ENCODE assay signal across 13 cellular contexts in genomic region chr19:39187552-39187943, GRCh38. TPM values are rescaled to one million over a fixed set of nuclear protein-coding genes. Genes with fewer than 3 reads are reported as not detected.
DNase-seq lines count a peak whose midpoint lies in the region; ATAC-seq and TF ChIP-seq lines count a peak whose summit lies in the region.
"Had no signal": no experiment of that assay in that cellular context is flagged by ENCODE, and none has a peak within 500 bp of the region (broad histone marks: within the 10 kb centered on the region; RNA-seq: fewer than 3 reads in every experiment).

No MANE protein-coding gene starts in this region.

- H3K9me3 Mint-ChIP-seq in Calu3 (ENCODE audit: low read depth, unreplicated experiment) (no peaks in the 10 kb centered on the region), osteocyte (ENCODE audit: unreplicated experiment) (no peaks in the 10 kb centered on the region)
- H3K9me3 Mint-ChIP-seq: T-helper 1 cell treated with Interleukin-12 subunit alpha and Interleukin-12 subunit beta and Interleukin-4 antibody, amounts not matched to agents 30 μg/mL and 1 μg/mL, for 36 hours had no signal

- TF ChIP-seq CTCF in Calu3 (IDR thresholded peaks at IDR 0.05; ENCODE audit: unreplicated experiment) (no peak), LNCAP (IDR thresholded peaks at IDR 0.05) (peak; percentile 32), esophagus squamous epithelium (IDR thresholded peaks at IDR 0.05) (no peak), osteocyte (IDR thresholded peaks at IDR 0.05) (peak; percentile 35), BE2C (IDR thresholded peaks at IDR 0.05; ENCODE audit: low read depth, low read length) (no peak)

- BruUV-seq in Calu3 (replicated peaks; lab: Mats Ljungman, UMichigan) = no TSS peak

- H3K9me3 ChIP-seq in esophagus squamous epithelium = no peaks in the 10 kb centered on the region
- no peaks in the 10 kb centered on the region for H3K9me3 ChIP-seq in BE2C
- H3K9me3 ChIP-seq: prostate gland had no signal

- H3K4me3 Mint-ChIP-seq in Calu3 (ENCODE audit: low read depth, unreplicated experiment) (no peak overlapping the region), osteocyte (ENCODE audit: unreplicated experiment) (no peak overlapping the region)
- H3K4me3 Mint-ChIP-seq: T-helper 1 cell treated with Interleukin-12 subunit alpha and Interleukin-12 subunit beta and Interleukin-4 antibody, amounts not matched to agents 30 μg/mL and 1 μg/mL, for 36 hours had no signal

- H3K27ac ChIP-seq in esophagus squamous epithelium = peak overlapping the region in 3 of 4 donors; percentile 55 to 70 (median 58)
- H3K27ac ChIP-seq: GM23248, prostate gland had no signal

- CTCF ChIA-PET in Calu3 (lab: Charles Lee) = interaction anchor here (1.6 kb wide), 1 partner anchor 65 kb away, joined by 3 read pairs; no protein-coding TSS in a partner anchor

- H3K4me1 ChIP-seq in esophagus squamous epithelium (peaks cover 0 to 8% (median 0%) of the 10 kb centered on the region in 3 donors), BE2C (peaks cover 6% of the 10 kb centered on the region; the same call in 1 of the 2 replicates)
- H3K4me1 ChIP-seq: prostate gland had no signal

- H3K27ac Mint-ChIP-seq in Calu3 (ENCODE audit: unreplicated experiment) (peak overlapping the region; percentile 6), osteocyte (ENCODE audit: unreplicated experiment) (no peak overlapping the region)
- H3K27ac Mint-ChIP-seq: T-helper 1 cell treated with Interleukin-12 subunit alpha and Interleukin-12 subunit beta and Interleukin-4 antibody, amounts not matched to agents 30 μg/mL and 1 μg/mL, for 36 hours had no signal

- H3K27me3 Mint-ChIP-seq in Calu3 (ENCODE audit: unreplicated experiment) (no peaks in the 10 kb centered on the region), osteocyte (ENCODE audit: unreplicated experiment) (peaks cover 14% of the 10 kb centered on the region)

- no peaks in the 10 kb centered on the region for H3K4me1 Mint-ChIP-seq in Calu3 (ENCODE audit: low read depth, unreplicated experiment)
- H3K4me1 Mint-ChIP-seq in osteocyte (ENCODE audit: unreplicated experiment) = no peaks in the 10 kb centered on the region

- H3K4me3 ChIP-seq in esophagus squamous epithelium (no peak overlapping the region), BE2C (ENCODE audit: low read depth, low read length) (no peak overlapping the region)
- H3K4me3 ChIP-seq: GM23248, prostate gland had no signal

- no peak for ATAC-seq in GM18517 (IDR thresholded peaks at IDR 0.05; ENCODE audit: unreplicated experiment)

- peaks cover 0 to 21% (median 0%) of the 10 kb centered on the region in 4 donors for H3K27me3 ChIP-seq in esophagus squamous epithelium
- no peaks in the 10 kb centered on the region for H3K27me3 ChIP-seq in BE2C

- H3K36me3 ChIP-seq in esophagus squamous epithelium (no peaks in the 10 kb centered on the region), BE2C (peaks cover 3% of the 10 kb centered on the region; the same call in 1 of the 2 replicates)
- H3K36me3 ChIP-seq: prostate gland had no signal

- H3K36me3 Mint-ChIP-seq in Calu3 (ENCODE audit: insufficient read depth, unreplicated experiment) (peaks cover 26% of the 10 kb centered on the region), osteocyte (ENCODE audit: unreplicated experiment) (no peaks in the 10 kb centered on the region)

- no peak for TF ChIP-seq POLR2A in esophagus squamous epithelium (IDR thresholded peaks at IDR 0.05)

- no peak for DNase-seq in Calu3
- no peak for DNase-seq in esophagus squamous epithelium (lab: John Stamatoyannopoulos, UW)
- DNase-seq in osteocyte (ENCODE audit: extremely low spot score, unreplicated experiment) = no peak
- no peak for DNase-seq in midbrain (lab: John Stamatoyannopoulos, UW)
- DNase-seq in BE2C = no peak

- intact Hi-C loops in Calu3 (cut with micrococcal nuclease; ENCODE audit: unreplicated experiment) = loop anchor here (1.0 kb wide), 1 partner anchor 65 kb away; no protein-coding TSS in a partner anchor
- intact Hi-C loops in esophagus squamous epithelium (cut with DNase I) = loop anchor here (5.0 kb wide), 1 partner anchor 65 kb away; no protein-coding TSS in a partner anchor

- WGBS in esophagus squamous epithelium, 2 donors = 34 to 47% methylated on average over 2 of the region's 8 CpGs

RNA-seq across cellular contexts. Expression of gene NCCRP1, which starts 9.2 kb away (rescaled TPM):
- total RNA-seq in Calu3 (2022) (2.0 and 2.1 TPM in 2 replicates), esophagus squamous epithelium (100 to 1,000 TPM; 208 to 737 (median 262) TPM), osteocyte (not detected in 2 replicates)
- not detected for polyA plus RNA-seq in BE2C (2012; ENCODE audit: insufficient read depth, insufficient read length, low read depth)
- total RNA-seq: aorta, GM23248 had no signal
- polyA plus RNA-seq: GM23248 had no signal

RNA-seq across cellular contexts. Expression of gene SYCN, which starts 16.5 kb away (rescaled TPM):
- total RNA-seq in Calu3 (2022) (not detected in 2 replicates), esophagus squamous epithelium (not detected), osteocyte (not detected in 2 replicates)
- not detected for polyA plus RNA-seq in BE2C (2012; ENCODE audit: insufficient read depth, insufficient read length, low read depth)
- total RNA-seq: aorta, epithelial cell of proximal tubule, GM23248, RPMI7951 had no signal
- polyA plus RNA-seq: GM23248 had no signal

RNA-seq across cellular contexts. Expression of gene IFNL3, which starts 57.3 kb away (rescaled TPM):
- total RNA-seq in Calu3 (2022) = not detected in 2 replicates
- not detected for total RNA-seq in esophagus squamous epithelium
- not detected in 2 replicates for total RNA-seq in osteocyte
- polyA plus RNA-seq in BE2C (2012; ENCODE audit: insufficient read depth, insufficient read length, low read depth) = not detected
- total RNA-seq: aorta, epithelial cell of proximal tubule, GM23248, prostate gland, RPMI7951 had no signal
- polyA plus RNA-seq: aorta, GM23248 had no signal

Comparison
In these comparisons a context has a peak if more than half of its experiments do, and no peak if none do; other contexts are left out.
1. CTCF ChIP-seq: peak in LNCAP (single experiment) and osteocyte (single experiment); none in Calu3 (single experiment), esophagus squamous epithelium (0 of 6) and BE2C (single experiment).
2. RNA of gene NCCRP1, which starts 9.2 kb away (total RNA-seq): 208 to 737 TPM in esophagus squamous epithelium; 2.0 to 2.1 TPM in Calu3 and not detected in osteocyte; every median in the first group is over 10 times any median in the second.